Comparison of ENCODE assay signal across 9 cellular contexts in the genomic region with DNA sequence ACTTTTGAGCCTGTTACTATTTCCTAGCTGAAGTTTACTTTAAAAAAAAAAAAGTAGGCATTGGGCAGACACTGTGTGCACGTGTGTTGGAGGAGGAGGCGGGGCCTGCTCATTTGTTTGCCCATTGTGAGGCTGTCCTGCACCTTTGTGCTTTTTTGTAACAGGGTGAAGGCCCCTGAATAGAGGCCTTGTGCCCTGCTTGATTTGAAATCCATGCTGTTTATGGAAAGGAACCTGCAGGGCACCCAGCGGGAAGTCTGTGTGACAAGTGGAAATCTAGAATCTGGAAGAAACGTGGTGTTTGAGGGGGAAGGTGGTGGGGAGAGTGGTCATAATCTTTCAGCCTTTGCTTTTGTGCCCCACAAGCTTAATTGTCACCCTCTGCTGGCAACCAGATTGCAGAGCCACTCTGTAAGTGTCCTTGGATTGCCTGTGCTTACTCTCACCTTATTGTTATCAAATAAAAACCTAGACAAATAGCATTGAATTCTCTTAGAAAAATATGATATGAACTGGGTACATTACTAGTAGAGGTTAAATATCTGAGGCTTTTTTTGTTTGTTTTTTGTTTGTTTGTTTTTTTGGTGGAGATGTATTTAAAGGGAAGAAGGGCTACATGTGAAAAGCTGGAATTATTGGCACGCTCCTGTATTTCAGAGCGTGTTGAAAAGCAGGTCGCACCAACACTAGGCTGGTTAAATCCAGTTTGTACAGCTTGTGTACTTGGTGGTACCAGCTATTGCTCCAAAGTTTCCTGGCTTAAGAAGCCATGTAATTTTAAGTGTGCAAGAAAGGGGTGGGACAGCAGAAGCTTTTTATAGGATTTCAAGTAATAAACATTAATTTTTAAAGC.
DNase-seq lines count a peak whose midpoint lies in the region; ATAC-seq and TF ChIP-seq lines count a peak whose summit lies in the region.
"Had no signal": no experiment of that assay in that cellular context is flagged by ENCODE, and none has a peak within 500 bp of the region (broad histone marks: within the 10 kb centered on the region; RNA-seq: fewer than 3 reads in every experiment).

No MANE protein-coding gene starts in this region.

- CTCF ChIA-PET in GM10248 (lab: Yijun Ruan, JAX), result interaction anchor here (0.8 to 3.3 kb wide), 10 partner anchors 9 to 115 kb away, joined by 3 to 14 read pairs (median 3); no protein-coding TSS in a partner anchor

- no peak for DNase-seq in activated naive CD8-positive, alpha-beta T cell treated with anti-CD3 and anti-CD28 coated beads for 36 hours
- no peak for DNase-seq in immature natural killer cell
- DNase-seq in upper lobe of right lung, result peak; percentile 77
- DNase-seq in GM10248 (ENCODE audit: extremely low spot score), result no peak
- no peak for DNase-seq in central memory CD4-positive, alpha-beta T cell
- no peak for DNase-seq in posterior vena cava (ENCODE audit: low spot score)

- TF ChIP-seq CTCF in upper lobe of right lung (IDR thresholded peaks at IDR 0.05) (no peak), GM10248 (IDR thresholded peaks at IDR 0.05; ENCODE audit: control extremely low read depth, extremely low read depth, low read depth, missing control alignments) (no peak)

- intact Hi-C loops in upper lobe of right lung (cut with DNase I), result no loop called here
- intact Hi-C loops in posterior vena cava (cut with DNase I), result no loop called here

- POLR2A ChIA-PET in GM10248 (lab: Yijun Ruan, JAX), result no interaction called here

- no peaks in the 10 kb centered on the region for H3K27me3 ChIP-seq in upper lobe of right lung
- H3K27me3 ChIP-seq: dorsolateral prefrontal cortex had no signal

- H3K4me1 Mint-ChIP-seq in activated naive CD8-positive, alpha-beta T cell (ENCODE audit: low read depth), result peaks cover 71% of the 10 kb centered on the region
- peaks cover 60% of the 10 kb centered on the region for H3K4me1 Mint-ChIP-seq in activated naive CD8-positive, alpha-beta T cell treated with anti-CD3 and anti-CD28 coated beads for 36 hours
- H3K4me1 Mint-ChIP-seq in immature natural killer cell, result peaks cover 69 to 84% of the 10 kb centered on the region in 2 donors

- H3K4me1 ChIP-seq in upper lobe of right lung, result peaks cover 12% of the 10 kb centered on the region

- no peak overlapping the region for H3K4me3 Mint-ChIP-seq in activated naive CD8-positive, alpha-beta T cell
- no peak overlapping the region for H3K4me3 Mint-ChIP-seq in activated naive CD8-positive, alpha-beta T cell treated with anti-CD3 and anti-CD28 coated beads for 36 hours
- H3K4me3 Mint-ChIP-seq in immature natural killer cell, result no peak overlapping the region

- no peaks in the 10 kb centered on the region for H3K9me3 ChIP-seq in upper lobe of right lung

- ATAC-seq in SK-N-SH treated with all-trans-retinoic acid at 6 μM for 48 hours, result peak; percentile 49; the same call in 2 of the 3 replicates
- ATAC-seq in upper lobe of right lung, result peak; percentile 88

- peaks cover 5% of the 10 kb centered on the region for H3K9me3 Mint-ChIP-seq in activated naive CD8-positive, alpha-beta T cell (ENCODE audit: low read depth)
- H3K9me3 Mint-ChIP-seq in activated naive CD8-positive, alpha-beta T cell treated with anti-CD3 and anti-CD28 coated beads for 36 hours, result no peaks in the 10 kb centered on the region
- H3K9me3 Mint-ChIP-seq in immature natural killer cell, result no peaks in the 10 kb centered on the region

- peak overlapping the region; percentile 61 for H3K27ac Mint-ChIP-seq in activated naive CD8-positive, alpha-beta T cell
- H3K27ac Mint-ChIP-seq in activated naive CD8-positive, alpha-beta T cell treated with anti-CD3 and anti-CD28 coated beads for 36 hours, result no peak overlapping the region
- H3K27ac Mint-ChIP-seq in immature natural killer cell, result peak overlapping the region in 5 of 6 donors; percentile 15 to 59 (median 44)

- peaks cover 11% of the 10 kb centered on the region for H3K36me3 Mint-ChIP-seq in activated naive CD8-positive, alpha-beta T cell
- H3K36me3 Mint-ChIP-seq in activated naive CD8-positive, alpha-beta T cell treated with anti-CD3 and anti-CD28 coated beads for 36 hours, result peaks cover 25% of the 10 kb centered on the region
- H3K36me3 Mint-ChIP-seq in immature natural killer cell, result peaks cover 4 to 7% (median 5%) of the 10 kb centered on the region in 3 donors

- H3K27me3 Mint-ChIP-seq in activated naive CD8-positive, alpha-beta T cell, result no peaks in the 10 kb centered on the region
- H3K27me3 Mint-ChIP-seq in activated naive CD8-positive, alpha-beta T cell treated with anti-CD3 and anti-CD28 coated beads for 36 hours, result no peaks in the 10 kb centered on the region
- H3K27me3 Mint-ChIP-seq in immature natural killer cell (ENCODE audit: low read depth in 3 of 3), result peaks cover 0 to 2% (median 1%) of the 10 kb centered on the region in 3 donors

- no peak overlapping the region for H3K4me3 ChIP-seq in upper lobe of right lung

- H3K27ac ChIP-seq in upper lobe of right lung, result peak overlapping the region; percentile 32

- no peaks in the 10 kb centered on the region for H3K36me3 ChIP-seq in upper lobe of right lung

TF ChIP-seq in SK-N-SH treated with all-trans-retinoic acid at 6 μM for 48 hours, 23 proteins besides CTCF, POLR2A, EP300 and RAD21:
- TF ChIP-seq ZNF8 (CRISPR knock-in tag; IDR thresholded peaks at IDR 0.05) (no peak), ZC3H10 (CRISPR knock-in tag; IDR thresholded peaks at IDR 0.05) (no peak), ZFP30 (CRISPR knock-in tag; IDR thresholded peaks at IDR 0.05) (no peak)
- TF ChIP-seq, protein P1, sequence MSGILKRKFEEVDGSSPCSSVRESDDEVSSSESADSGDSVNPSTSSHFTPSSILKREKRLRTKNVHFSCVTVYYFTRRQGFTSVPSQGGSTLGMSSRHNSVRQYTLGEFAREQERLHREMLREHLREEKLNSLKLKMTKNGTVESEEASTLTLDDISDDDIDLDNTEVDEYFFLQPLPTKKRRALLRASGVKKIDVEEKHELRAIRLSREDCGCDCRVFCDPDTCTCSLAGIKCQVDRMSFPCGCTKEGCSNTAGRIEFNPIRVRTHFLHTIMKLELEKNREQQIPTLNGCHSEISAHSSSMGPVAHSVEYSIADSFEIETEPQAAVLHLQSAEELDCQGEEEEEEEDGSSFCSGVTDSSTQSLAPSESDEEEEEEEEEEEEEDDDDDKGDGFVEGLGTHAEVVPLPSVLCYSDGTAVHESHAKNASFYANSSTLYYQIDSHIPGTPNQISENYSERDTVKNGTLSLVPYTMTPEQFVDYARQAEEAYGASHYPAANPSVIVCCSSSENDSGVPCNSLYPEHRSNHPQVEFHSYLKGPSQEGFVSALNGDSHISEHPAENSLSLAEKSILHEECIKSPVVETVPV (CRISPR knock-in tag; IDR thresholded peaks at IDR 0.05), result no peak
